In genomic region chr2:23700627-23701026, GRCh38 we compare ENCODE assay signal across 22 cellular contexts.
A peak's percentile ranks its signal among the peaks of the same experiment; 100 is the strongest.
DNase-seq lines count a peak whose midpoint lies in the region; ATAC-seq and TF ChIP-seq lines count a peak whose summit lies in the region.
"Had no signal": no experiment of that assay in that cellular context is flagged by ENCODE, and none has a peak within 500 bp of the region (broad histone marks: within the 10 kb centered on the region; RNA-seq: fewer than 3 reads in every experiment).

No MANE protein-coding gene starts in this region.

- H3K4me2 ChIP-seq in osteoblast (ENCODE audit: insufficient read depth, low read length) = no peak overlapping the region
- H3K4me2 ChIP-seq: A549 had no signal

- H3K27me3 ChIP-seq in osteoblast (ENCODE audit: insufficient read depth, low read length) = no peaks in the 10 kb centered on the region
- H3K27me3 ChIP-seq in right lobe of liver = no peaks in the 10 kb centered on the region
- H3K27me3 ChIP-seq: BE2C had no signal

- H3K4me3 ChIP-seq in osteoblast (ENCODE audit: insufficient read depth, low read length) (no peak overlapping the region), right lobe of liver (no peak overlapping the region)
- H3K4me3 ChIP-seq: A549, HAP-1 had no signal

- WGBS in right lobe of liver (ENCODE audit: insufficient coverage, low coverage, low lambda C conversion rate, missing lambda C conversion rate) = 82% methylated on average over 4 of the region's 5 CpGs

- ATAC-seq in natural killer cell treated with Interleukin-12 subunit alpha and Interleukin-12 subunit beta and Interleukin-15 and Interleukin-18, amount 100 ng/mL, for 72 hours = no peak
- no peak for ATAC-seq in natural killer cell
- no peak for ATAC-seq in HG02870 (IDR thresholded peaks at IDR 0.05; ENCODE audit: unreplicated experiment)
- no peak for ATAC-seq in HG02852 (IDR thresholded peaks at IDR 0.05; ENCODE audit: unreplicated experiment)
- ATAC-seq in right lobe of liver = no peak
- ATAC-seq: A549, Panc1 had no signal

- no peak for TF ChIP-seq POLR2A in right lobe of liver (IDR thresholded peaks at IDR 0.05)

- H3K36me3 Mint-ChIP-seq in natural killer cell treated with Interleukin-12 subunit alpha and Interleukin-12 subunit beta and Interleukin-15 and Interleukin-18, amount 100 ng/mL, for 72 hours = no peaks in the 10 kb centered on the region
- H3K36me3 Mint-ChIP-seq in natural killer cell (no peaks in the 10 kb centered on the region), endothelial cell (ENCODE audit: low read depth, unreplicated experiment) (peaks cover 43% of the 10 kb centered on the region)

- intact Hi-C loops in natural killer cell (cut with micrococcal nuclease) = no loop called here
- intact Hi-C loops in right lobe of liver (cut with DNase I) = no loop called here

- H3K79me2 ChIP-seq in osteoblast (ENCODE audit: insufficient read depth, low read length) = no peaks in the 10 kb centered on the region

- H4K20me1 ChIP-seq in osteoblast (ENCODE audit: insufficient read depth, low read length) = peaks cover 6% of the 10 kb centered on the region

- H3K27ac ChIP-seq in osteoblast (ENCODE audit: low read depth, low read length) (no peak overlapping the region), right lobe of liver (no peak overlapping the region)
- H3K27ac ChIP-seq: A549 had no signal

- H3K36me3 ChIP-seq in osteoblast (ENCODE audit: insufficient read depth, low read length) = no peaks in the 10 kb centered on the region
- H3K36me3 ChIP-seq in right lobe of liver = no peaks in the 10 kb centered on the region
- H3K36me3 ChIP-seq: HAP-1 had no signal

- H3K9me3 Mint-ChIP-seq in natural killer cell treated with Interleukin-12 subunit alpha and Interleukin-12 subunit beta and Interleukin-15 and Interleukin-18, amount 100 ng/mL, for 72 hours = no peaks in the 10 kb centered on the region
- H3K9me3 Mint-ChIP-seq in natural killer cell = no peaks in the 10 kb centered on the region
- no peaks in the 10 kb centered on the region for H3K9me3 Mint-ChIP-seq in endothelial cell (ENCODE audit: unreplicated experiment)
- H3K9me3 Mint-ChIP-seq: IgD-negative memory B cell had no signal

- TF ChIP-seq CTCF in natural killer cell (IDR thresholded peaks at IDR 0.05) (no peak), endothelial cell (IDR thresholded peaks at IDR 0.05; ENCODE audit: unreplicated experiment) (no peak), osteoblast (IDR thresholded peaks at IDR 0.05; ENCODE audit: extremely low read depth, low read depth, low read length) (no peak), right lobe of liver (IDR thresholded peaks at IDR 0.05) (no peak)

- no peak overlapping the region for H3K4me3 Mint-ChIP-seq in natural killer cell treated with Interleukin-12 subunit alpha and Interleukin-12 subunit beta and Interleukin-15 and Interleukin-18, amount 100 ng/mL, for 72 hours
- H3K4me3 Mint-ChIP-seq in natural killer cell (no peak overlapping the region), endothelial cell (ENCODE audit: unreplicated experiment) (peak overlapping the region; percentile 73)
- H3K4me3 Mint-ChIP-seq: IgD-negative memory B cell had no signal

- H3K9me3 ChIP-seq in osteoblast (ENCODE audit: low read depth, low read length) (no peaks in the 10 kb centered on the region), right lobe of liver (no peaks in the 10 kb centered on the region)
- H3K9me3 ChIP-seq: A549, BE2C, HAP-1 had no signal

- in situ Hi-C loops in ACHN (cut with HindIII; ENCODE audit: low pct_ligation_motif_present, low pct_unique_long_range_greater_than_20kb, low sequenced_read_pairs) = no loop called here

- H3K27me3 Mint-ChIP-seq in natural killer cell treated with Interleukin-12 subunit alpha and Interleukin-12 subunit beta and Interleukin-15 and Interleukin-18, amount 100 ng/mL, for 72 hours = no peaks in the 10 kb centered on the region
- H3K27me3 Mint-ChIP-seq in natural killer cell (ENCODE audit: low read depth in 2 of 2) = no peaks in the 10 kb centered on the region
- peaks cover 8% of the 10 kb centered on the region for H3K27me3 Mint-ChIP-seq in endothelial cell (ENCODE audit: unreplicated experiment)
- H3K27me3 Mint-ChIP-seq: IgD-negative memory B cell had no signal

- no peak overlapping the region for H3K27ac Mint-ChIP-seq in natural killer cell treated with Interleukin-12 subunit alpha and Interleukin-12 subunit beta and Interleukin-15 and Interleukin-18, amount 100 ng/mL, for 72 hours
- no peak overlapping the region for H3K27ac Mint-ChIP-seq in natural killer cell
- peak overlapping the region; percentile 2 for H3K27ac Mint-ChIP-seq in endothelial cell (ENCODE audit: unreplicated experiment)
- H3K27ac Mint-ChIP-seq: IgD-negative memory B cell had no signal

- H3K4me1 Mint-ChIP-seq in natural killer cell treated with Interleukin-12 subunit alpha and Interleukin-12 subunit beta and Interleukin-15 and Interleukin-18, amount 100 ng/mL, for 72 hours (ENCODE audit: low read depth in 2 of 2) = peaks cover 0 to 22% of the 10 kb centered on the region in 2 donors
- H3K4me1 Mint-ChIP-seq in natural killer cell (peaks cover 17 to 26% of the 10 kb centered on the region in 2 donors), endothelial cell (ENCODE audit: unreplicated experiment) (peaks cover 4% of the 10 kb centered on the region)

- H3K4me1 ChIP-seq in osteoblast (ENCODE audit: insufficient read depth, low read length) = peaks cover 5% of the 10 kb centered on the region
- no peaks in the 10 kb centered on the region for H3K4me1 ChIP-seq in right lobe of liver
- H3K4me1 ChIP-seq: A549, HAP-1 had no signal

- no peak overlapping the region for H2AFZ ChIP-seq in osteoblast (ENCODE audit: low read length)

- peak; percentile 20 for DNase-seq in natural killer cell treated with Interleukin-12 subunit alpha and Interleukin-12 subunit beta and Interleukin-15 and Interleukin-18, amount 100 ng/mL, for 72 hours (ENCODE audit: low spot score)
- DNase-seq in natural killer cell (no peak), endothelial cell (ENCODE audit: low spot score) (no peak), osteoblast (ENCODE audit: insufficient read length, low spot score, missing footprints) (peak; percentile 69), right lobe of liver (no peak), ACHN (no peak)
- DNase-seq: BE2C, EL, GF-D8, MV-4-11, NCI-H1105 treated with DMSO at 0.1 percent for 48 hours, NCI-H2029 treated with DMSO at 0.1 percent for 48 hours, NCI-H345, NCI-H524, NCI-H82, SIG-M5 had no signal

Comparison
In these comparisons a context has a peak if more than half of its experiments do, and no peak if none do; other contexts are left out.
1. DNase-seq: peak in natural killer cell treated with Interleukin-12 subunit alpha and Interleukin-12 subunit beta and Interleukin-15 and Interleukin-18, amount 100 ng/mL, for 72 hours (single experiment) and osteoblast (single experiment); none in natural killer cell (single experiment), endothelial cell (single experiment), right lobe of liver (0 of 3) and ACHN (single experiment).